Comparison of ENCODE assay signal across 8 cellular contexts in genomic region chrX:46903458-46904242, GRCh38.
A peak's percentile ranks its signal among the peaks of the same experiment; 100 is the strongest.
DNase-seq lines count a peak whose midpoint lies in the region; ATAC-seq and TF ChIP-seq lines count a peak whose summit lies in the region.

No MANE protein-coding gene starts in this region.

- peak; percentile 93 for ATAC-seq in GM18907 (IDR thresholded peaks at IDR 0.05; ENCODE audit: unreplicated experiment)
- ATAC-seq in HG03280 (IDR thresholded peaks at IDR 0.05; ENCODE audit: unreplicated experiment): peak; percentile 72

- TF ChIP-seq CTCF in AG09319 (IDR thresholded peaks at IDR 0.05; ENCODE audit: low read depth, low read length): peak; percentile 32

- DNase-seq in AG09319 (ENCODE audit: extremely low read depth, low read depth) (peak; percentile 16), NCI-H2227 treated with DMSO at 0.1 percent for 48 hours (lab: John Stamatoyannopoulos, UW) (peak; percentile 92), dedifferentiated amniotic fluid mesenchymal stem cell (ENCODE audit: extremely low spot score) (peak; percentile 58), left kidney (ENCODE audit: low read depth, low spot score) (peak; percentile 86)
- DNase-seq in activated CD4-positive, alpha-beta T cell treated with anti-CD3 and anti-CD28 coated beads for 1 hour: peak; percentile 42
- DNase-seq in stimulated activated CD4-positive, alpha-beta T cell treated with anti-CD3 and anti-CD28 coated beads, Interleukin-2, amount 100 ng/mL, for 4 hours (ENCODE audit: low read depth): peak; percentile 45

Comparison
In these comparisons a context has a peak if more than half of its experiments do, and no peak if none do; other contexts are left out.
1. Peak in every context shown above with its lines: DNase-seq and ATAC-seq.
2. DNase-seq: peak in every context shown above with its lines; median percentile 92 in NCI-H2227 treated with DMSO at 0.1 percent for 48 hours; 86 in left kidney; 58 in dedifferentiated amniotic fluid mesenchymal stem cell; 45 in stimulated activated CD4-positive, alpha-beta T cell treated with anti-CD3 and anti-CD28 coated beads, Interleukin-2, amount 100 ng/mL, for 4 hours; 42 in activated CD4-positive, alpha-beta T cell treated with anti-CD3 and anti-CD28 coated beads for 1 hour; 16 in AG09319.